In the genomic region with DNA sequence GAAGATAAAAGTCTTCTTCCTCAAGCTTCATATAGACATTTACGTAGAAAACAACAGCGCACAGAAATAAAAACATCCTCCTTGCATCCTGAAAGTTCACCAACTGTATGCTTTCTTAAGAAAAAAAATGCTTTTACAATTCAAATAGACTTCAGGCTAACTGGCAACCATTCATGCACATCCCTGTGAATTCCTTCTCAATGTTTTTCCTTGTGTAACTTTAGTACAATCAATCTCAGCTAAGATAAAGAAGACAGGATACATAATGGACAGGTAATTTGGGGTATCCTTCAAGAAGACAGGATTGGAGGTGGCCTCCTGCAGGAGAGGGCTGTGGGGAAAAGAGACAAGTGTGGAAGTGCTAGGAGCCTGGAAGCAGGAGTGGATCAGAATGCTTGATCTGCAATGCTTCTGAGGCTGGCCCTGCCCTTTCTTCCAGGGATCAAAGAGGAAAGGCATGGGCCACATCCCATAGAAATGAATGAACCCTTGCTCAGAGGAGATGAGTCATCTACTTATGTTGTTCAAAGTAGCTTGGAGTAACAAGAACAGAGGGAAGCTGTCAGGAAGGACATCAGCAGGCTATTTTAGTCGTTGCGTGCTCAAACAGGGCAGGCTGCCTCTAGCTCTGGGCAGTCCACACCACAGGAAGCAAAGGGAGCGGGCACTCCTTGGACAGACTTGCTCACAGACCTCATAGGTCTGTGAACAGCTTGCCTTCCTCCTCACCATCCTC, we compare ENCODE assay signal across 7 cellular contexts.
DNase-seq lines count a peak whose midpoint lies in the region; ATAC-seq, FAIRE-seq and TF ChIP-seq lines count a peak whose summit lies in the region.

No MANE protein-coding gene starts in this region.

- peak overlapping the region; percentile 83 for H3K4me2 ChIP-seq in astrocyte (ENCODE audit: low read length)

- H3K4me1 ChIP-seq in astrocyte (ENCODE audit: insufficient read depth, low read length), result peaks cover 35% of the 10 kb centered on the region
- H3K4me1 ChIP-seq in thoracic aorta (ENCODE audit: control insufficient read depth in 1 of 2, low read depth in 2 of 2), result peaks cover 30 to 42% of the 10 kb centered on the region in 2 donors

- H3K27me3 ChIP-seq in astrocyte (ENCODE audit: insufficient read depth, low read length), result no peaks in the 10 kb centered on the region
- H3K27me3 ChIP-seq in thoracic aorta (replicated peaks; ENCODE audit: insufficient read depth), result no peaks in the 10 kb centered on the region

- peak overlapping the region; percentile 91 for H3K27ac ChIP-seq in astrocyte (ENCODE audit: low read depth, low read length)
- peak overlapping the region; percentile 57 to 58 for H3K27ac ChIP-seq in thoracic aorta

- peak overlapping the region; percentile 90 for H3K27ac Mint-ChIP-seq in astrocyte (ENCODE audit: unreplicated experiment)
- H3K27ac Mint-ChIP-seq in stimulated activated naive B cell treated with anti-CD40 and anti-IgM and Interleukin-4, amounts not matched to agents 10 μg/mL and 1 μg/mL and 100 μg/mL, for 72 hours, result no peak overlapping the region
- H3K27ac Mint-ChIP-seq in stimulated activated naive CD8-positive, alpha-beta T cell treated with anti-CD3 and anti-CD28 coated beads, Interleukin-15, amount 100 ng/mL, for 72 hours, result no peak overlapping the region

- FAIRE-seq in HTR-8/SVneo (lab: Jason Lieb, UNC), result peak; percentile 98
- FAIRE-seq in astrocyte (lab: Jason Lieb, UNC), result peak; percentile 98

- H3K4me3 Mint-ChIP-seq in astrocyte (ENCODE audit: unreplicated experiment), result peak overlapping the region; percentile 55
- no peak overlapping the region for H3K4me3 Mint-ChIP-seq in stimulated activated naive B cell treated with anti-CD40 and anti-IgM and Interleukin-4, amounts not matched to agents 10 μg/mL and 1 μg/mL and 100 μg/mL, for 72 hours
- H3K4me3 Mint-ChIP-seq in stimulated activated naive CD8-positive, alpha-beta T cell treated with anti-CD3 and anti-CD28 coated beads, Interleukin-15, amount 100 ng/mL, for 72 hours, result no peak overlapping the region

- peaks cover 8% of the 10 kb centered on the region for H3K79me2 ChIP-seq in astrocyte (ENCODE audit: insufficient read depth, low read length)

- no peaks in the 10 kb centered on the region for H4K20me1 ChIP-seq in astrocyte (ENCODE audit: insufficient read depth, low read length)

- ATAC-seq in thoracic aorta (ENCODE audit: insufficient number of reproducible peaks, low FRiP score, low read depth), result peak; percentile 91
- no peak for ATAC-seq in stimulated activated naive B cell treated with anti-CD40 and anti-IgM and Interleukin-4, amounts not matched to agents 10 μg/mL and 1 μg/mL and 100 μg/mL, for 72 hours (replicated peaks)
- ATAC-seq in GM18858 (IDR thresholded peaks at IDR 0.05; ENCODE audit: unreplicated experiment), result no peak
- ATAC-seq in stimulated activated naive CD8-positive, alpha-beta T cell treated with anti-CD3 and anti-CD28 coated beads, Interleukin-15, amount 100 ng/mL, for 72 hours, result no peak

- peak overlapping the region; percentile 63 for H3K9ac ChIP-seq in astrocyte (ENCODE audit: low read length)

- DNase-seq in HTR-8/SVneo (ENCODE audit: insufficient read length, low spot score) (peak; percentile 88), astrocyte (ENCODE audit: low read depth) (peak; percentile 94), islet precursor cell (peak; percentile 97), thoracic aorta (ENCODE audit: low spot score) (peak; percentile 19)
- no peak for DNase-seq in stimulated activated naive B cell treated with anti-CD40 and anti-IgM and Interleukin-4, amounts not matched to agents 10 μg/mL and 1 μg/mL and 100 μg/mL, for 72 hours
- no peak for DNase-seq in stimulated activated naive CD8-positive, alpha-beta T cell treated with anti-CD3 and anti-CD28 coated beads, Interleukin-15, amount 100 ng/mL, for 72 hours

- peaks cover 16% of the 10 kb centered on the region for H3K36me3 Mint-ChIP-seq in astrocyte (ENCODE audit: low read depth, unreplicated experiment)
- peaks cover 33 to 65% of the 10 kb centered on the region in 2 donors for H3K36me3 Mint-ChIP-seq in stimulated activated naive B cell treated with anti-CD40 and anti-IgM and Interleukin-4, amounts not matched to agents 10 μg/mL and 1 μg/mL and 100 μg/mL, for 72 hours

- H3K9me3 Mint-ChIP-seq in astrocyte (ENCODE audit: unreplicated experiment), result peaks cover 6% of the 10 kb centered on the region
- H3K9me3 Mint-ChIP-seq in stimulated activated naive B cell treated with anti-CD40 and anti-IgM and Interleukin-4, amounts not matched to agents 10 μg/mL and 1 μg/mL and 100 μg/mL, for 72 hours, result peaks cover 5% of the 10 kb centered on the region in 2 donors
- H3K9me3 Mint-ChIP-seq in stimulated activated naive CD8-positive, alpha-beta T cell treated with anti-CD3 and anti-CD28 coated beads, Interleukin-15, amount 100 ng/mL, for 72 hours, result peaks cover 0 to 7% of the 10 kb centered on the region in 2 donors

- H3K4me3 ChIP-seq in astrocyte (ENCODE audit: insufficient read depth, low read depth, low read length) (peak overlapping the region; percentile 34), thoracic aorta (no peak overlapping the region)

- H3K9me3 ChIP-seq in astrocyte (ENCODE audit: insufficient read depth, low read depth, low read length) (no peaks in the 10 kb centered on the region), thoracic aorta (no peaks in the 10 kb centered on the region)

- H3K27me3 Mint-ChIP-seq in astrocyte (ENCODE audit: low read depth, unreplicated experiment), result no peaks in the 10 kb centered on the region
- no peaks in the 10 kb centered on the region for H3K27me3 Mint-ChIP-seq in stimulated activated naive B cell treated with anti-CD40 and anti-IgM and Interleukin-4, amounts not matched to agents 10 μg/mL and 1 μg/mL and 100 μg/mL, for 72 hours
- no peaks in the 10 kb centered on the region for H3K27me3 Mint-ChIP-seq in stimulated activated naive CD8-positive, alpha-beta T cell treated with anti-CD3 and anti-CD28 coated beads, Interleukin-15, amount 100 ng/mL, for 72 hours

- H3K36me3 ChIP-seq in astrocyte (ENCODE audit: insufficient read depth, low read length), result no peaks in the 10 kb centered on the region
- H3K36me3 ChIP-seq in thoracic aorta, result no peaks in the 10 kb centered on the region

- TF ChIP-seq CTCF in astrocyte (IDR thresholded peaks at IDR 0.05; ENCODE audit: insufficient read depth, low read depth, low read length) (no peak), thoracic aorta (IDR thresholded peaks at IDR 0.05) (no peak)

- no peak overlapping the region for H2AFZ ChIP-seq in astrocyte (ENCODE audit: low read depth, low read length)

- peaks cover 39% of the 10 kb centered on the region for H3K4me1 Mint-ChIP-seq in astrocyte (ENCODE audit: low read depth, unreplicated experiment)
- H3K4me1 Mint-ChIP-seq in stimulated activated naive B cell treated with anti-CD40 and anti-IgM and Interleukin-4, amounts not matched to agents 10 μg/mL and 1 μg/mL and 100 μg/mL, for 72 hours, result peaks cover 26 to 43% of the 10 kb centered on the region in 2 donors
- peaks cover 38% of the 10 kb centered on the region for H3K4me1 Mint-ChIP-seq in stimulated activated naive CD8-positive, alpha-beta T cell treated with anti-CD3 and anti-CD28 coated beads, Interleukin-15, amount 100 ng/mL, for 72 hours

Comparison
In these comparisons a context has a peak if more than half of its experiments do, and no peak if none do; other contexts are left out.
1. DNase-seq: peak in HTR-8/SVneo (single experiment), astrocyte (single experiment), islet precursor cell (single experiment) and thoracic aorta (single experiment); none in stimulated activated naive B cell treated with anti-CD40 and anti-IgM and Interleukin-4, amounts not matched to agents 10 μg/mL and 1 μg/mL and 100 μg/mL, for 72 hours (single experiment) and stimulated activated naive CD8-positive, alpha-beta T cell treated with anti-CD3 and anti-CD28 coated beads, Interleukin-15, amount 100 ng/mL, for 72 hours (0 of 2).